In genomic region chr4:125155251-125155650, GRCh38 we compare ENCODE assay signal across 20 cellular contexts.
DNase-seq lines count a peak whose midpoint lies in the region; ATAC-seq lines count a peak whose summit lies in the region.
"Had no signal": no experiment of that assay in that cellular context is flagged by ENCODE, and none has a peak within 500 bp of the region (broad histone marks: within the 10 kb centered on the region; RNA-seq: fewer than 3 reads in every experiment).

No MANE protein-coding gene starts in this region.

- DNase-seq in dermis blood vessel endothelial cell (peak; percentile 94), glomerular endothelial cell (ENCODE audit: extremely low read depth, low read depth, low spot score) (peak; percentile 65), RKO (ENCODE audit: low spot score) (no peak)
- DNase-seq in stimulated activated CD4-positive, alpha-beta T cell treated with anti-CD3 and anti-CD28 coated beads, Interleukin-4, amount 100 ng/mL, for 1 hour, result no peak
- DNase-seq: ACHN; AML-193; BE2C; Caco-2; CD4-positive, CD25-positive, alpha-beta regulatory T cell; CD8-positive, alpha-beta T cell; DMS153; DND-41; H9 had no signal

- H3K4me2 ChIP-seq in BLaER1, result peak overlapping the region; percentile 61
- H3K4me2 ChIP-seq: A549, GM23338 had no signal

- H3K27ac ChIP-seq in BLaER1, result no peak overlapping the region
- H3K27ac ChIP-seq: 22Rv1, A549, C4-2B had no signal

- H3K9ac ChIP-seq in BLaER1, result no peak overlapping the region

- H4K20me1 ChIP-seq in BLaER1, result no peaks in the 10 kb centered on the region

- peaks cover 12% of the 10 kb centered on the region for H3K4me1 ChIP-seq in BLaER1
- H3K4me1 ChIP-seq: A549, BE2C, Caco-2 had no signal

- no peak for ATAC-seq in GM18873 (IDR thresholded peaks at IDR 0.05; ENCODE audit: low FRiP score, unreplicated experiment)
- ATAC-seq: A549; CD8-positive, alpha-beta T cell; GM23338; HCT116 had no signal

- no peaks in the 10 kb centered on the region for H3K27me3 ChIP-seq in BLaER1
- H3K27me3 ChIP-seq: BE2C had no signal

- H3K36me3 ChIP-seq in BLaER1, result no peaks in the 10 kb centered on the region
- H3K36me3 ChIP-seq: BE2C had no signal

- no peaks in the 10 kb centered on the region for H3K9me3 ChIP-seq in BLaER1
- H3K9me3 ChIP-seq: A549, BE2C, Caco-2 had no signal

- H3K4me3 ChIP-seq in BLaER1, result no peak overlapping the region
- H3K4me3 ChIP-seq: A549, GM23338 had no signal

Comparison
In these comparisons a context has a peak if more than half of its experiments do, and no peak if none do; other contexts are left out.
1. DNase-seq: peak in dermis blood vessel endothelial cell (single experiment) and glomerular endothelial cell (single experiment); none in stimulated activated CD4-positive, alpha-beta T cell treated with anti-CD3 and anti-CD28 coated beads, Interleukin-4, amount 100 ng/mL, for 1 hour (single experiment) and RKO (single experiment).